In genomic region chr12:85872497-85873091, GRCh38 we compare ENCODE assay signal across 9 cellular contexts. TPM values are rescaled to one million over a fixed set of nuclear protein-coding genes. Genes with fewer than 3 reads are reported as not detected.
DNase-seq lines count a peak whose midpoint lies in the region; ATAC-seq, FAIRE-seq and TF ChIP-seq lines count a peak whose summit lies in the region.
"Had no signal": no experiment of that assay in that cellular context is flagged by ENCODE, and none has a peak within 500 bp of the region (broad histone marks: within the 10 kb centered on the region; RNA-seq: fewer than 3 reads in every experiment).

No MANE protein-coding gene starts in this region.

- H3K27me3 Mint-ChIP-seq in activated B cell treated with CpG ODN at 0.5 μM for 24 hours, result no peaks in the 10 kb centered on the region

- intact Hi-C loops in activated B cell treated with CpG ODN at 0.5 μM for 24 hours (cut with micrococcal nuclease), result loop anchor here (2.0 to 5.0 kb wide), 4 partner anchors 295 to 998 kb away; no protein-coding TSS in a partner anchor
- intact Hi-C loops in upper lobe of right lung (cut with DNase I), result no loop called here

- CTCF ChIA-PET in activated B cell treated with CpG ODN at 0.5 μM for 24 hours (lab: Charles Lee), result interaction anchor here (1.4 kb wide), 1 partner anchor 447 kb away, joined by 3 read pairs; no protein-coding TSS in a partner anchor

- H3K36me3 Mint-ChIP-seq in activated B cell treated with CpG ODN at 0.5 μM for 24 hours (ENCODE audit: low read depth), result no peaks in the 10 kb centered on the region
- H3K36me3 Mint-ChIP-seq: IgD-negative memory B cell had no signal

- H3K36me3 ChIP-seq in upper lobe of right lung, result no peaks in the 10 kb centered on the region

- POLR2A ChIA-PET in activated B cell treated with CpG ODN at 0.5 μM for 24 hours (lab: Charles Lee), result no interaction called here

- H3K4me3 ChIP-seq in upper lobe of right lung, result no peak overlapping the region

- no peaks in the 10 kb centered on the region for H3K27me3 ChIP-seq in upper lobe of right lung

- H3K4me3 Mint-ChIP-seq in activated B cell treated with CpG ODN at 0.5 μM for 24 hours, result no peak overlapping the region
- H3K4me3 Mint-ChIP-seq: IgD-negative memory B cell had no signal

- H3K4me1 Mint-ChIP-seq in activated B cell treated with CpG ODN at 0.5 μM for 24 hours, result no peaks in the 10 kb centered on the region
- H3K4me1 Mint-ChIP-seq: IgD-negative memory B cell had no signal

- TF ChIP-seq CTCF in activated B cell treated with CpG ODN at 0.5 μM for 24 hours (IDR thresholded peaks at IDR 0.05) (peak; percentile 42), upper lobe of right lung (IDR thresholded peaks at IDR 0.05) (peak; percentile 78)

- no peak overlapping the region for H3K27ac Mint-ChIP-seq in activated B cell treated with CpG ODN at 0.5 μM for 24 hours
- H3K27ac Mint-ChIP-seq: IgD-negative memory B cell had no signal

- peak; percentile 95 for FAIRE-seq in islet of Langerhans (lab: Jason Lieb, UNC)

- no peaks in the 10 kb centered on the region for H3K9me3 Mint-ChIP-seq in activated B cell treated with CpG ODN at 0.5 μM for 24 hours
- H3K9me3 Mint-ChIP-seq: IgD-negative memory B cell had no signal

- no peaks in the 10 kb centered on the region for H3K4me1 ChIP-seq in upper lobe of right lung

- H3K9me3 ChIP-seq in upper lobe of right lung, result no peaks in the 10 kb centered on the region

- ATAC-seq in GM18511 (IDR thresholded peaks at IDR 0.05; ENCODE audit: unreplicated experiment) (peak; percentile 79), HG02981 (IDR thresholded peaks at IDR 0.05; ENCODE audit: unreplicated experiment) (peak; percentile 79), activated B cell treated with CpG ODN at 0.5 μM for 24 hours (ENCODE audit: low read depth) (peak; percentile 34), upper lobe of right lung (peak; percentile 77), HG03196 (IDR thresholded peaks at IDR 0.05; ENCODE audit: unreplicated experiment) (no peak)

- DNase-seq in AG20443 (ENCODE audit: low spot score) (peak; percentile 30), NCI-H2029 (lab: John Stamatoyannopoulos, UW) (peak; percentile 50), activated B cell treated with CpG ODN at 0.5 μM for 24 hours (no peak), upper lobe of right lung (no peak)

- no peak overlapping the region for H3K27ac ChIP-seq in upper lobe of right lung

RNA-seq across cellular contexts. Expression of gene NTS, which starts 1.5 kb away (rescaled TPM):
- total RNA-seq in activated B cell treated with CpG ODN at 0.5 μM for 24 hours, result not detected in 2 replicates
- total RNA-seq in upper lobe of right lung, result 0.32 TPM

RNA-seq across cellular contexts. Expression of gene RASSF9, which starts 36.4 kb away (rescaled TPM):
- not detected in 2 replicates for total RNA-seq in activated B cell treated with CpG ODN at 0.5 μM for 24 hours
- 7.9 TPM for total RNA-seq in upper lobe of right lung

Comparison
In these comparisons a context has a peak if more than half of its experiments do, and no peak if none do; other contexts are left out.
1. DNase-seq: peak in AG20443 (single experiment) and NCI-H2029 (single experiment); none in activated B cell treated with CpG ODN at 0.5 μM for 24 hours (single experiment) and upper lobe of right lung (single experiment).